ENCODE assay signal across 8 cellular contexts in the genomic region with DNA sequence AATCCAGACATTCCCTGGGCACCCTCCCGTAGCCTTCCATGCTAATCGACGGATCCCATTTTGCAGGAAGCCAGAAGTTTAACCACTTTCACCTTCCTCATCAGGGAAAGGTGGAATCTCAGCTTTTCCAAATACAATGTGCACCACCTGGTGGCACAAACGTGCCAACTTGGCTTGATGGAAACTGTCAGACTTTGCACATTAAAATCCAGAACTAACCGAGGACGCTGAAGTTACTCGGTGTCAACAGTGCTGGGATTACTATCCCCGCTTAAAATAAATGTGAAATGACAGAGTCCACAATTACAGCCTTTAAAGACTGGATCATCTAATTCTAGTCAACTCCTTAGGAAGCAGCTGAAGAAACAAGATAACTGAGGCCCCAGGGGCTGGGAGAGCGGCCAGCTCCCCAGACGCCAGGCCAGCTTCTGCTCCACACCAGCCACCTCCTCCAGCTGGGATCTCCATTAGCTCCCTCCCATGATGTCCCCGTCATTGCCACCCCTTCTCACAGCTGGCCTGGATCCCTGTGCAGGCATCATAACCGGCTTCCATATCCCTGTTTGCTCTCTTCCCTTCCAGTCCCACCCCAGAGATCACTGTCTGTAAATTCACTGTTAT. TPM values are rescaled to one million over a fixed set of nuclear protein-coding genes. Genes with fewer than 3 reads are reported as not detected.
A peak's percentile ranks its signal among the peaks of the same experiment; 100 is the strongest.
DNase-seq lines count a peak whose midpoint lies in the region; ATAC-seq, FAIRE-seq and TF ChIP-seq lines count a peak whose summit lies in the region.

No MANE protein-coding gene starts in this region.

- intact Hi-C loops in left cardiac atrium (cut with DNase I): loop anchor here in 1 of 2 donors (2.0 to 10.0 kb wide), 2 partner anchors 112 to 178 kb away; no protein-coding TSS in a partner anchor

- peak overlapping the region; percentile 25 for H3K4me3 ChIP-seq in BE2C (ENCODE audit: low read depth, low read length)
- no peak overlapping the region for H3K4me3 ChIP-seq in small intestine (ENCODE audit: low read depth in 1 of 2, low read length in 2 of 2)

- H3K36me3 ChIP-seq in BE2C (no peaks in the 10 kb centered on the region), small intestine (ENCODE audit: control insufficient read depth in 2 of 2, insufficient read depth in 2 of 2, low read length in 2 of 2) (peaks cover 2 to 11% of the 10 kb centered on the region in 2 donors)

- peak; percentile 76 for TF ChIP-seq CTCF in BE2C (IDR thresholded peaks at IDR 0.05; ENCODE audit: low read depth, low read length)

- 51 to 58% (median 52%) methylated on average over 12 of the region's 12 CpGs for WGBS in small intestine, 3 donors

- FAIRE-seq in small intestine (lab: Jason Lieb, UNC): no peak

- no peaks in the 10 kb centered on the region for H3K27me3 ChIP-seq in BE2C
- no peaks in the 10 kb centered on the region for H3K27me3 ChIP-seq in small intestine (ENCODE audit: control insufficient read depth in 2 of 2, insufficient read depth in 2 of 2, low read length in 2 of 2)

- H3K4me1 ChIP-seq in BE2C (peaks cover 9% of the 10 kb centered on the region; the same call in 1 of the 2 replicates), small intestine (ENCODE audit: control insufficient read depth in 2 of 2, insufficient read depth in 1 of 2, low read depth in 1 of 2, low read length in 1 of 2) (no peaks in the 10 kb centered on the region)

- no peak overlapping the region for H3K27ac ChIP-seq in small intestine (ENCODE audit: low read depth in 1 of 2, low read length in 1 of 2)

- H3K9me3 ChIP-seq in BE2C (no peaks in the 10 kb centered on the region), small intestine (ENCODE audit: control insufficient read depth, low read depth) (no peaks in the 10 kb centered on the region)

- ATAC-seq in left cardiac atrium (peak; percentile 81 to 91), GM21381 (IDR thresholded peaks at IDR 0.05; ENCODE audit: unreplicated experiment) (no peak), HG03159 (IDR thresholded peaks at IDR 0.05; ENCODE audit: unreplicated experiment) (no peak), HG03139 (IDR thresholded peaks at IDR 0.05; ENCODE audit: unreplicated experiment) (no peak)

- DNase-seq in BE2C (peak; percentile 77), HT-29 (ENCODE audit: low spot score) (peak; percentile 44), left cardiac atrium (peak; percentile 61), small intestine (peak; percentile 33)
- DNase-seq in activated CD4-positive, alpha-beta T cell treated with anti-CD3 and anti-CD28 coated beads, Interleukin-2, amount 50 U/mL, for 48 hours: peak; percentile 9 to 37

RNA-seq across cellular contexts. Expression of a gene that starts 50.2 kb away (rescaled TPM):
- polyA plus RNA-seq in BE2C (2012; ENCODE audit: insufficient read depth, insufficient read length, low read depth): 2.9 TPM
- total RNA-seq in HT-29 (2014; rRNA removed; shearing (Covaris generic)): 0.83 and 1.6 TPM in 2 replicates
- 100 to 1,000 TPM; 114 to 145 TPM for total RNA-seq in left cardiac atrium
- 10 to 100 TPM in 1 of 3 donors, 1 to 10 TPM in 2; 9.5 to 36.0 (median 9.5) TPM for polyA plus RNA-seq in small intestine

Comparison
In these comparisons a context has a peak if more than half of its experiments do, and no peak if none do; other contexts are left out.
1. DNase-seq: peak in every context shown above with its lines; median percentile 77 in BE2C; 61 in left cardiac atrium; 44 in HT-29; 33 in small intestine; 23 in activated CD4-positive, alpha-beta T cell treated with anti-CD3 and anti-CD28 coated beads, Interleukin-2, amount 50 U/mL, for 48 hours.
2. ATAC-seq: peak in left cardiac atrium (2 of 2); none in GM21381 (single experiment), HG03159 (single experiment) and HG03139 (single experiment).
3. RNA of a gene that starts 50.2 kb away (total RNA-seq): 114 to 145 TPM in left cardiac atrium; 0.83 to 1.6 TPM in HT-29; every median in the first group is over 10 times any median in the second.